12 cellular contexts compared by ENCODE assay signal in the genomic region with DNA sequence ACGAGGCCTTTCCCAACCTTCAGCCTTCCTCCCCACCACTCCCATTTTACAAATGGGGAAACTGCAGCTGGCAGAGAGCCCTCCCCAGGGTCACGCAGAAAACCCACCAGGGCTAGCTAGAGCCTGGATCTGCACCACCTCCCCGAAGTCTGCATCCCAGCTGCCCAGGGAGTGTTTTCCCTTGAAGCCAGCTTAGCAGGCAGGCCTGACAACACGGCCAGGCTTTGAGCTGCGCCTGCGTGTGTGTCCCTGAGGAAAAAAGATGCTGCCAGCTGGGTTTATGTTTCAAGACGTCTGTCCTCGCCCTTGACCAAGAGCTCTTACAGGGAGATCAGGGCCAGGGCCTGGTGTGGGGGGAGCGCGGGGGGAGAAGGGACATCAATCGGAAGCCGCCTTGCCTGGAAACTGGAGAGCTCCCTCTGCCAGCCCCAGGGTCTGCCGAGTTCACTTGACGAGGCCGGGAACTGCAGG. TPM values are rescaled to one million over a fixed set of nuclear protein-coding genes. Genes with fewer than 3 reads are reported as not detected.
A peak's percentile ranks its signal among the peaks of the same experiment; 100 is the strongest.
DNase-seq lines count a peak whose midpoint lies in the region; ATAC-seq, FAIRE-seq and TF ChIP-seq lines count a peak whose summit lies in the region.
"Had no signal": no experiment of that assay in that cellular context is flagged by ENCODE, and none has a peak within 500 bp of the region (broad histone marks: within the 10 kb centered on the region; RNA-seq: fewer than 3 reads in every experiment).

No MANE protein-coding gene starts in this region.

- H3K27me3 ChIP-seq in K562 (ENCODE audit: control insufficient read depth in 2 of 2, insufficient read depth in 2 of 2, low read length in 2 of 2) (no peaks in the 10 kb centered on the region), parathyroid adenoma (ENCODE audit: control insufficient read depth, insufficient read depth, low read length) (no peaks in the 10 kb centered on the region)
- H3K27me3 ChIP-seq: BLaER1 had no signal

- H3K4me2 ChIP-seq in K562 (ENCODE audit: insufficient read depth, low read length) (no peak overlapping the region), parathyroid adenoma (ENCODE audit: low read length) (no peak overlapping the region)

- peak overlapping the region in 1 of 2 experiments; percentile 64; a peak in 2 of 4 replicates for H3K9ac ChIP-seq in K562 (ENCODE audit: insufficient read depth in 1 of 2, low read depth in 2 of 2, low read length in 2 of 2)
- H3K9ac ChIP-seq in parathyroid adenoma: no peak overlapping the region
- H3K9ac ChIP-seq: BLaER1 had no signal

- no peak for FAIRE-seq in K562 (lab: Jason Lieb, UNC)

- H3K4me3 ChIP-seq in K562 (no peak overlapping the region), parathyroid adenoma (ENCODE audit: low read depth, low read length) (no peak overlapping the region)
- H3K4me3 ChIP-seq: BLaER1 had no signal

- no peak for TF ChIP-seq RAD21 in K562 (CRISPR knock-in tag; conservative IDR thresholded peaks at IDR 0.05 in 1 of 2, IDR thresholded peaks at IDR 0.05 in 1 of 2)

- TF ChIP-seq POLR2A in K562 (conservative IDR thresholded peaks at IDR 0.05): no peak

- H4K20me1 ChIP-seq in K562 (replicated peaks; ENCODE audit: control insufficient read depth, insufficient read depth, low read length): no peaks in the 10 kb centered on the region
- H4K20me1 ChIP-seq: BLaER1 had no signal

- POLR2A ChIA-PET in K562 (lab: Yijun Ruan, JAX): no interaction called here

- TF ChIP-seq EP300 in K562 (IDR thresholded peaks at IDR 0.05; ENCODE audit: low read length): no peak

- H3K9me3 ChIP-seq in K562 (replicated peaks; ENCODE audit: control insufficient read depth, insufficient read depth, low read depth, low read length): no peaks in the 10 kb centered on the region
- no peaks in the 10 kb centered on the region for H3K9me3 ChIP-seq in parathyroid adenoma (ENCODE audit: control insufficient read depth, low read length)

- TF ChIP-seq CTCF in K562 (IDR thresholded peaks at IDR 0.05 in 2 of 3, conservative IDR thresholded peaks at IDR 0.05 in 1 of 3; ENCODE audit: insufficient read depth in 2 of 3, low read depth in 1 of 3, low read length in 3 of 3) (no peak), parathyroid adenoma (IDR thresholded peaks at IDR 0.05) (no peak)

- CTCF ChIA-PET in K562 (lab: Yijun Ruan, JAX; ENCODE audit: low intra/inter-chr PET ratio): no interaction called here

- peak; percentile 75 for DNase-seq in ELF-1 (ENCODE audit: low read depth, low spot score)
- no peak for DNase-seq in K562 (ENCODE audit: extremely low read depth in 1 of 4, low spot score in 3 of 4)
- peak; percentile 66 for DNase-seq in left ventricle myocardium superior
- DNase-seq in NOMO-1 treated with dmso at 0.1 percent for 144 hours (lab: John Stamatoyannopoulos, UW; ENCODE audit: unreplicated experiment): no peak
- no peak for DNase-seq in NCI-H345 treated with DMSO at 0.1 percent for 48 hours (lab: John Stamatoyannopoulos, UW; ENCODE audit: unreplicated experiment)
- DNase-seq: activated CD4-positive, alpha-beta T cell treated with anti-CD3 and anti-CD28 coated beads, Interleukin-2, amount 10 ng/mL, durations not matched to agents 7 days and 5 days; stimulated activated CD4-positive, alpha-beta T cell treated with anti-CD3 and anti-CD28 coated beads, Interleukin-2, amount 100 ng/mL, for 24 hours had no signal

- intact Hi-C loops in K562 (cut with micrococcal nuclease): no loop called here
- intact Hi-C loops in left ventricle myocardium superior (cut with micrococcal nuclease): no loop called here

- no TSS peak for BruUV-seq in K562 (replicated peaks; lab: Mats Ljungman, UMichigan)

- H3K36me3 ChIP-seq in K562 (ENCODE audit: control insufficient read depth, insufficient read depth, low read length) (no peaks in the 10 kb centered on the region), parathyroid adenoma (ENCODE audit: control insufficient read depth, insufficient read depth, low read length) (no peaks in the 10 kb centered on the region)
- H3K36me3 ChIP-seq: BLaER1 had no signal

- H2AFZ ChIP-seq in K562 (ENCODE audit: low read depth, low read length): 0 out of 2 replicates have a peak overlapping the region, but pooled peaks have one; percentile 28
- H2AFZ ChIP-seq in parathyroid adenoma: peak overlapping the region; percentile 7

- 76% methylated on average over 14 of the region's 15 CpGs for WGBS in K562 (ENCODE audit: insufficient coverage, low coverage, missing lambda C conversion rate)

- H3K79me2 ChIP-seq in K562 (ENCODE audit: control insufficient read depth, insufficient read depth, low read length) (no peaks in the 10 kb centered on the region), parathyroid adenoma (no peaks in the 10 kb centered on the region)

- no peak for ATAC-seq in K562
- peak; percentile 60 for ATAC-seq in left ventricle myocardium superior
- no peak for ATAC-seq in GM18870 (IDR thresholded peaks at IDR 0.05; ENCODE audit: unreplicated experiment)
- ATAC-seq in esophagus mucosa: no peak

- H3K9me1 ChIP-seq in K562 (ENCODE audit: control insufficient read depth, insufficient read depth, low read length): no peaks in the 10 kb centered on the region

- in situ Hi-C loops in K562 (cut with MboI): no loop called here

- H3K27ac ChIP-seq in K562 (ENCODE audit: extremely low read depth, low read depth, low read length): no peak overlapping the region
- H3K27ac ChIP-seq in parathyroid adenoma: no peak overlapping the region
- H3K27ac ChIP-seq: BLaER1 had no signal

- H3K4me1 ChIP-seq in K562 (replicated peaks in 1 of 2; ENCODE audit: control insufficient read depth in 2 of 2, insufficient read depth in 2 of 2, low read length in 2 of 2) (peaks cover 27 to 53% of the 10 kb centered on the region in 2 experiments), parathyroid adenoma (no peaks in the 10 kb centered on the region)

TF ChIP-seq in K562, 482 proteins besides CTCF, POLR2A, EP300 and RAD21:
- TF ChIP-seq, protein P1, sequence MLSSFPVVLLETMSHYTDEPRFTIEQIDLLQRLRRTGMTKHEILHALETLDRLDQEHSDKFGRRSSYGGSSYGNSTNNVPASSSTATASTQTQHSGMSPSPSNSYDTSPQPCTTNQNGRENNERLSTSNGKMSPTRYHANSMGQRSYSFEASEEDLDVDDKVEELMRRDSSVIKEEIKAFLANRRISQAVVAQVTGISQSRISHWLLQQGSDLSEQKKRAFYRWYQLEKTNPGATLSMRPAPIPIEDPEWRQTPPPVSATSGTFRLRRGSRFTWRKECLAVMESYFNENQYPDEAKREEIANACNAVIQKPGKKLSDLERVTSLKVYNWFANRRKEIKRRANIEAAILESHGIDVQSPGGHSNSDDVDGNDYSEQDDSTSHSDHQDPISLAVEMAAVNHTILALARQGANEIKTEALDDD (IDR thresholded peaks at IDR 0.05): no peak
- TF ChIP-seq SRSF1 (IDR thresholded peaks at IDR 0.05; ENCODE audit: low read depth, low read length) (no peak), CREB1 (IDR thresholded peaks at IDR 0.05) (no peak), CREB1 (CRISPR knock-in tag; IDR thresholded peaks at IDR 0.05) (no peak), ZNF764 (CRISPR knock-in tag; IDR thresholded peaks at IDR 0.05; ENCODE audit: low read depth) (no peak), NFXL1 (CRISPR knock-in tag; IDR thresholded peaks at IDR 0.05) (no peak), CBX8 (IDR thresholded peaks at IDR 0.05; ENCODE audit: borderline replicate concordance, extremely low read depth, low read depth, low read length, poor library complexity, severe bottlenecking) (no peak), ZNF830 (CRISPR knock-in tag; IDR thresholded peaks at IDR 0.05) (no peak), SNIP1 (IDR thresholded peaks at IDR 0.05; ENCODE audit: low read depth) (no peak), C11orf30 (IDR thresholded peaks at IDR 0.05; ENCODE audit: low read depth) (no peak), CC2D1A (IDR thresholded peaks at IDR 0.05) (no peak), FUS (optimal IDR thresholded peaks at IDR 0.05; ENCODE audit: low read depth, low read length) (no peak)
- TF ChIP-seq, protein P2, sequence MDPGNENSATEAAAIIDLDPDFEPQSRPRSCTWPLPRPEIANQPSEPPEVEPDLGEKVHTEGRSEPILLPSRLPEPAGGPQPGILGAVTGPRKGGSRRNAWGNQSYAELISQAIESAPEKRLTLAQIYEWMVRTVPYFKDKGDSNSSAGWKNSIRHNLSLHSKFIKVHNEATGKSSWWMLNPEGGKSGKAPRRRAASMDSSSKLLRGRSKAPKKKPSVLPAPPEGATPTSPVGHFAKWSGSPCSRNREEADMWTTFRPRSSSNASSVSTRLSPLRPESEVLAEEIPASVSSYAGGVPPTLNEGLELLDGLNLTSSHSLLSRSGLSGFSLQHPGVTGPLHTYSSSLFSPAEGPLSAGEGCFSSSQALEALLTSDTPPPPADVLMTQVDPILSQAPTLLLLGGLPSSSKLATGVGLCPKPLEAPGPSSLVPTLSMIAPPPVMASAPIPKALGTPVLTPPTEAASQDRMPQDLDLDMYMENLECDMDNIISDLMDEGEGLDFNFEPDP (CRISPR knock-in tag; IDR thresholded peaks at IDR 0.05): no peak
TF ChIP-seq in K562: peak in this region for 0.

RNA-seq across cellular contexts. Expression of a gene that starts 20.3 kb away (rescaled TPM):
- 0.28 and 0.58 TPM in 2 replicates for total RNA-seq in K562 (2011; cell fraction: chromatin; rRNA removed; ENCODE audit: low replicate concordance)
- 0.33 and 1.1 TPM in 2 replicates for total RNA-seq in K562 (2011; cell fraction: nucleolus; rRNA removed)
- 0.37 and 0.53 TPM in 2 replicates for total RNA-seq in K562 (2011; cell fraction: nucleoplasm; rRNA removed)
- total RNA-seq in K562 (2014; rRNA removed) (not detected in 2 replicates), K562 (2014; rRNA removed; fragmentation: Illumina TruSeq; extraction: Trizol) (not detected in 2 replicates), K562 (2015; rRNA removed; fragmentation: Illumina TruSeq; extraction: Trizol) (not detected in 2 replicates), K562 (2021) (0.09 TPM in 1 of 2 replicates, not detected in the other), left ventricle myocardium superior (15.2 TPM), esophagus mucosa (0.08 TPM)
- polyA plus RNA-seq in K562 (2011; rRNA removed) (0.20 and 0.51 TPM in 2 replicates), K562 (2014; fragmentation: Illumina TruSeq; extraction: Trizol) (0.12 TPM in 1 of 2 replicates, not detected in the other), K562 (2014; fragmentation: Nextera tagmentation; extraction: Ambion mirVana) (under 1 TPM in 1 of 2 experiments, not detected in 1; 0.03 TPM), K562 (2014; rRNA removed) (0.05 TPM in 1 of 2 replicates, not detected in the other)
- polyA plus RNA-seq in K562 (2011; cell fraction: cytosol; rRNA removed): 0.69 and 1.4 TPM in 2 replicates
- polyA plus RNA-seq in K562 (2011; cell fraction: nucleus; rRNA removed): 0.37 and 0.65 TPM in 2 replicates
- 0.22 and 0.37 TPM in 2 replicates for polyA plus RNA-seq in K562 (2012)
- polyA minus RNA-seq in K562 (2011; rRNA and poly(A)+ RNA removed): 0.28 TPM in 1 of 2 replicates, not detected in the other
- 1.8 TPM in 1 of 2 replicates, not detected in the other for polyA minus RNA-seq in K562 (2011; cell fraction: cytosol; rRNA and poly(A)+ RNA removed)
- 0.56 TPM in 1 of 2 replicates, not detected in the other for polyA minus RNA-seq in K562 (2011; cell fraction: nucleus; rRNA and poly(A)+ RNA removed)
- total RNA-seq: activated CD4-positive, alpha-beta T cell treated with anti-CD3 and anti-CD28 coated beads, Interleukin-2, amount 10 ng/mL, durations not matched to agents 7 days and 5 days; H4 had no signal

Comparison
In these comparisons a context has a peak if more than half of its experiments do, and no peak if none do; other contexts are left out.
1. DNase-seq: peak in ELF-1 (single experiment) and left ventricle myocardium superior (single experiment); none in K562 (0 of 4), NOMO-1 treated with dmso at 0.1 percent for 144 hours (single experiment) and NCI-H345 treated with DMSO at 0.1 percent for 48 hours (single experiment).